ENCODE assay signal across 11 cellular contexts in the genomic region with DNA sequence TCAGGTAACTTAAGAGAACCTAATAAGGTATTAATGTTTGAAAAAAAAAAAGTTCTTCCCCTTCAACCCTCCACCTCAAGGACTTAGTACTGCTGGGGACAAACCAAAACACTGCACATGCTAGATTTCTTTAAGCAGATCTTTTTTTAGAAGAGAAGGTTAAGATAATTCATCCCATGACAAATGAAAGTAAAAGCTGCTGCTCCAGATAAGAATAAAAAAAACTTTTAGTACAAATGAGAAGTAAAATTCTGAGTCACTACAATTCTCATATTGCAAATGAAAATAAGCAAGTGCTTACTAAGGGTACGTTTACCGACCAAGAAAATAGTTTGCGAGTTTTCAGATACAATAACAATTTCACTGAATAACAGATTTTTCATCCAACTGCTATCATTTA. TPM values are rescaled to one million over a fixed set of nuclear protein-coding genes. Genes with fewer than 3 reads are reported as not detected.
A peak's percentile ranks its signal among the peaks of the same experiment; 100 is the strongest.
DNase-seq lines count a peak whose midpoint lies in the region; ATAC-seq and TF ChIP-seq lines count a peak whose summit lies in the region.
"Had no signal": no experiment of that assay in that cellular context is flagged by ENCODE, and none has a peak within 500 bp of the region (broad histone marks: within the 10 kb centered on the region; RNA-seq: fewer than 3 reads in every experiment).

No MANE protein-coding gene starts in this region.

- peaks cover 0 to under 1% of the 10 kb centered on the region in 2 donors for H3K9me3 Mint-ChIP-seq in activated naive CD4-positive, alpha-beta T cell treated with anti-CD3 and anti-CD28 coated beads, Interleukin-2, amount 50 U/mL, for 72 hours
- H3K9me3 Mint-ChIP-seq in activated naive CD4-positive, alpha-beta T cell treated with anti-CD3 and anti-CD28 coated beads, Interleukin-2, amount 10 ng/mL, durations not matched to agents 7 days and 5 days: no peaks in the 10 kb centered on the region
- no peaks in the 10 kb centered on the region for H3K9me3 Mint-ChIP-seq in chondrocyte (ENCODE audit: low read depth)
- H3K9me3 Mint-ChIP-seq: CD4-positive, alpha-beta T cell had no signal

- H3K27ac ChIP-seq in upper lobe of left lung: peak overlapping the region in 3 of 4 donors; percentile 0 to 58 (median 49)

- H3K36me3 Mint-ChIP-seq in activated naive CD4-positive, alpha-beta T cell treated with anti-CD3 and anti-CD28 coated beads, Interleukin-2, amount 50 U/mL, for 72 hours: peaks cover 2 to 6% of the 10 kb centered on the region in 2 donors
- peaks cover 4% of the 10 kb centered on the region for H3K36me3 Mint-ChIP-seq in activated naive CD4-positive, alpha-beta T cell treated with anti-CD3 and anti-CD28 coated beads, Interleukin-2, amount 10 ng/mL, durations not matched to agents 7 days and 5 days
- H3K36me3 Mint-ChIP-seq in chondrocyte (ENCODE audit: low read depth): no peaks in the 10 kb centered on the region

- no peaks in the 10 kb centered on the region for H3K36me3 ChIP-seq in upper lobe of left lung

- no peak overlapping the region for H3K27ac Mint-ChIP-seq in activated naive CD4-positive, alpha-beta T cell treated with anti-CD3 and anti-CD28 coated beads, Interleukin-2, amount 50 U/mL, for 72 hours
- no peak overlapping the region for H3K27ac Mint-ChIP-seq in activated naive CD4-positive, alpha-beta T cell treated with anti-CD3 and anti-CD28 coated beads, Interleukin-2, amount 10 ng/mL, durations not matched to agents 7 days and 5 days
- H3K27ac Mint-ChIP-seq in chondrocyte (ENCODE audit: unreplicated experiment): peak overlapping the region; percentile 64
- H3K27ac Mint-ChIP-seq: CD4-positive, alpha-beta T cell had no signal

- no peak for TF ChIP-seq POLR2A in upper lobe of left lung (IDR thresholded peaks at IDR 0.05)

- H3K9me3 ChIP-seq in upper lobe of left lung: no peaks in the 10 kb centered on the region

- peak; percentile 34 to 74 for ATAC-seq in activated naive CD4-positive, alpha-beta T cell treated with anti-CD3 and anti-CD28 coated beads, Interleukin-2, amount 50 U/mL, for 72 hours
- peak; percentile 78 for ATAC-seq in HG03039 (IDR thresholded peaks at IDR 0.05; ENCODE audit: unreplicated experiment)
- peak in 1 of 2 donors; percentile 34 for ATAC-seq in upper lobe of left lung (ENCODE audit: low FRiP score in 2 of 2)

- peaks cover 28 to 63% (median 36%) of the 10 kb centered on the region in 4 donors for H3K4me1 ChIP-seq in upper lobe of left lung

- no peak overlapping the region for H3K4me3 Mint-ChIP-seq in activated naive CD4-positive, alpha-beta T cell treated with anti-CD3 and anti-CD28 coated beads, Interleukin-2, amount 10 ng/mL, durations not matched to agents 7 days and 5 days
- H3K4me3 Mint-ChIP-seq in chondrocyte (ENCODE audit: unreplicated experiment): peak overlapping the region; percentile 40
- H3K4me3 Mint-ChIP-seq: CD4-positive, alpha-beta T cell had no signal

- TF ChIP-seq CTCF in chondrocyte (IDR thresholded peaks at IDR 0.05): no peak
- TF ChIP-seq CTCF in upper lobe of left lung (IDR thresholded peaks at IDR 0.05): no peak

- no peaks in the 10 kb centered on the region for H3K27me3 ChIP-seq in upper lobe of left lung
- H3K27me3 ChIP-seq: dorsolateral prefrontal cortex had no signal

- H3K4me1 Mint-ChIP-seq in activated naive CD4-positive, alpha-beta T cell treated with anti-CD3 and anti-CD28 coated beads, Interleukin-2, amount 10 ng/mL, durations not matched to agents 7 days and 5 days: peaks cover 18% of the 10 kb centered on the region
- H3K4me1 Mint-ChIP-seq in chondrocyte (ENCODE audit: low read depth): peaks cover 36% of the 10 kb centered on the region

- no peak for TF ChIP-seq EP300 in upper lobe of left lung (IDR thresholded peaks at IDR 0.05)

- CTCF ChIA-PET in activated naive CD4-positive, alpha-beta T cell treated with anti-CD3 and anti-CD28 coated beads, Interleukin-2, amount 10 ng/mL, durations not matched to agents 7 days and 5 days (lab: Charles Lee): no interaction called here

- H3K27me3 Mint-ChIP-seq in activated naive CD4-positive, alpha-beta T cell treated with anti-CD3 and anti-CD28 coated beads, Interleukin-2, amount 10 ng/mL, durations not matched to agents 7 days and 5 days: no peaks in the 10 kb centered on the region
- no peaks in the 10 kb centered on the region for H3K27me3 Mint-ChIP-seq in chondrocyte (ENCODE audit: low read depth)
- H3K27me3 Mint-ChIP-seq: CD4-positive, alpha-beta T cell had no signal

- no peak overlapping the region for H3K4me3 ChIP-seq in upper lobe of left lung

- 37 to 38% methylated on average over 3 of the region's 3 CpGs for WGBS in upper lobe of left lung, 2 donors

- no peak for DNase-seq in activated naive CD4-positive, alpha-beta T cell treated with anti-CD3 and anti-CD28 coated beads, Interleukin-2, amount 50 U/mL, for 72 hours (ENCODE audit: low spot score in 2 of 2)
- no peak for DNase-seq in activated naive CD4-positive, alpha-beta T cell treated with anti-CD3 and anti-CD28 coated beads, Interleukin-2, amount 10 ng/mL, durations not matched to agents 7 days and 5 days
- DNase-seq in chondrocyte (ENCODE audit: low spot score) (no peak), upper lobe of left lung (no peak), foreskin melanocyte (no peak), DMS 273 (lab: John Stamatoyannopoulos, UW; ENCODE audit: unreplicated experiment) (no peak), T1000 (lab: John Stamatoyannopoulos, UW) (no peak)
- DNase-seq: CD4-positive, alpha-beta T cell; dorsolateral prefrontal cortex; NCI-H524 treated with DMSO at 0.1 percent for 48 hours had no signal

RNA-seq across cellular contexts. Expression of a gene that starts 8.9 kb away (rescaled TPM):
- 10 to 100 TPM; 12.2 to 13.3 TPM for total RNA-seq in activated naive CD4-positive, alpha-beta T cell treated with anti-CD3 and anti-CD28 coated beads, Interleukin-2, amount 50 U/mL, for 72 hours
- total RNA-seq in chondrocyte: 33.5 to 34.8 TPM (median 34.7 TPM) in 3 replicates
- 10 to 100 TPM; 13.5 to 56.0 (median 31.4) TPM for total RNA-seq in upper lobe of left lung
